11 cellular contexts compared by ENCODE assay signal in the genomic region with DNA sequence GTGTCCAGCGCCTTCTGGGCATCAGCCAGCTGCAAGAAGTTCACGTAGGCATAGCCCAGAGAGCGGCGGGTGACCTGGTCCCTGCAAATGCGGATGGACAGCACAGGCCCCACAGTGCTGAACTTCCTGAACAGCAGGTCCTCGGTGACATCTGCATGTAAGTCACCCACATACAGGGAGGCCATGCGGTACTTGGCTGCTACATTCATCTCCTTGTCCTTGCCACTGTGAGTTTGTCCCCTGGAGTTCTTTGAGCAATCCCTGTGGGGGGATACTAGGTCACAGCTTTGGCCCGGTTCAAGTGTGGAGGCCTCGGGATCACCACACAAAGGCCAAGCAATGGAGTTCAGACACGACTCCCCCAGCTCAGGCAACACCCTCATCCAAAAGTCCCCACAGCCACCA. TPM values are rescaled to one million over a fixed set of nuclear protein-coding genes. Genes with fewer than 3 reads are reported as not detected.
DNase-seq lines count a peak whose midpoint lies in the region; ATAC-seq and TF ChIP-seq lines count a peak whose summit lies in the region.
"Had no signal": no experiment of that assay in that cellular context is flagged by ENCODE, and none has a peak within 500 bp of the region (broad histone marks: within the 10 kb centered on the region; RNA-seq: fewer than 3 reads in every experiment).

No MANE protein-coding gene starts in this region.

- peak overlapping the region; percentile 76; the same call in 1 of the 2 replicates for H3K4me2 ChIP-seq in IMR-90 (ENCODE audit: low read depth, low read length)

- POLR2A ChIA-PET in IMR-90 (lab: Charles Lee; ENCODE audit: unreplicated experiment), result no interaction called here

- no peaks in the 10 kb centered on the region for H3K4me1 ChIP-seq in IMR-90 (ENCODE audit: control insufficient read depth, insufficient read depth, low read length)
- H3K4me1 ChIP-seq in duodenal mucosa (ENCODE audit: control insufficient read depth in 1 of 2, insufficient read depth in 2 of 2, low read length in 2 of 2), result no peaks in the 10 kb centered on the region
- peaks cover 0 to 5% of the 10 kb centered on the region in 2 donors for H3K4me1 ChIP-seq in lung (ENCODE audit: control insufficient read depth in 2 of 2, insufficient read depth in 2 of 2, low read length in 2 of 2)
- H3K4me1 ChIP-seq in tibial nerve, result peaks cover 0 to 12% (median 0%) of the 10 kb centered on the region in 4 donors

- H3K9ac ChIP-seq in IMR-90 (ENCODE audit: low read depth, low read length) (peak overlapping the region; percentile 31; the same call in 1 of the 2 replicates), duodenal mucosa (ENCODE audit: low read depth in 1 of 2, low read length in 2 of 2) (no peak overlapping the region)

- no peak for TF ChIP-seq CTCF in IMR-90 (conservative IDR thresholded peaks at IDR 0.05; ENCODE audit: low read depth, low read length)
- TF ChIP-seq CTCF in lung (IDR thresholded peaks at IDR 0.05; ENCODE audit: control extremely low read depth, extremely low read depth), result no peak
- no peak for TF ChIP-seq CTCF in tibial nerve (IDR thresholded peaks at IDR 0.05)

- H2AFZ ChIP-seq in IMR-90 (replicated peaks; ENCODE audit: low read length, poor library complexity), result peak overlapping the region; percentile 89

- no peak overlapping the region for H2BK120ac ChIP-seq in IMR-90 (ENCODE audit: low read depth, low read length)

- peak overlapping the region; percentile 64 for H3K4ac ChIP-seq in IMR-90 (ENCODE audit: low read depth, low read length)

- no peaks in the 10 kb centered on the region for H3K27me3 ChIP-seq in IMR-90 (ENCODE audit: control insufficient read depth, insufficient read depth, low read length)
- no peaks in the 10 kb centered on the region for H3K27me3 ChIP-seq in duodenal mucosa (ENCODE audit: control insufficient read depth in 1 of 2, insufficient read depth in 2 of 2, low read length in 2 of 2)
- H3K27me3 ChIP-seq in lung (ENCODE audit: control insufficient read depth, insufficient read depth), result no peaks in the 10 kb centered on the region
- no peaks in the 10 kb centered on the region for H3K27me3 ChIP-seq in tibial nerve

- H3K27ac ChIP-seq in IMR-90 (ENCODE audit: insufficient read depth, low read length), result no peak overlapping the region
- no peak overlapping the region for H3K27ac ChIP-seq in duodenal mucosa (ENCODE audit: low read depth, low read length)
- peak overlapping the region in 1 of 2 donors; percentile 86 for H3K27ac ChIP-seq in lung (ENCODE audit: low read depth in 1 of 2, low read length in 1 of 2)
- H3K27ac ChIP-seq in tibial nerve, result peak overlapping the region in 3 of 4 donors; percentile 19 to 81 (median 69)

- H2BK15ac ChIP-seq in IMR-90 (ENCODE audit: low read depth, low read length), result no peak overlapping the region

- intact Hi-C loops in IMR-90 (cut with micrococcal nuclease), result no loop called here

- H3K14ac ChIP-seq in IMR-90 (replicated peaks; ENCODE audit: low read depth, low read length), result peak overlapping the region; percentile 59; the same call in 1 of the 2 replicates

- DNase-seq in IMR-90 (no peak), lung (ENCODE audit: low spot score) (no peak), tibial nerve (ENCODE audit: low spot score in 2 of 2) (no peak), T-helper 17 cell (no peak), iPS-NIHi7 (ENCODE audit: extremely low spot score) (no peak), NCI-H187 treated with DMSO at 0.1 percent for 48 hours (lab: John Stamatoyannopoulos, UW) (no peak)
- DNase-seq: NCI-H1417 treated with DMSO at 0.1 percent for 48 hours had no signal

- peak overlapping the region; percentile 51; the same call in 1 of the 2 replicates for H3K23ac ChIP-seq in IMR-90 (ENCODE audit: low read depth, low read length)

- no peak overlapping the region for H3K4me3 Mint-ChIP-seq in T-helper 17 cell
- H3K4me3 Mint-ChIP-seq: activated naive CD4-positive, alpha-beta T cell treated with anti-CD3 and anti-CD28 coated beads, Interleukin-2, amount 50 U/mL, for 24 hours had no signal

- no peak overlapping the region for H2BK20ac ChIP-seq in IMR-90 (ENCODE audit: low read depth, low read length)

- 93% methylated on average over 3 of the region's 10 CpGs; no CpG with 5 or more reads in 1 of the 2 experiments for WGBS in IMR-90 (ENCODE audit: extremely low coverage in 2 of 2, insufficient read length in 1 of 2), 2 experiments
- WGBS in lung, 2 donors, result 71 to 79% methylated on average over 10 of the region's 10 CpGs
- WGBS in tibial nerve, 2 donors, result 72 to 75% methylated on average over 10 of the region's 10 CpGs

- no peak for TF ChIP-seq RAD21 in IMR-90 (IDR thresholded peaks at IDR 0.05; ENCODE audit: low read length)

- peaks cover 2% of the 10 kb centered on the region; the same call in 1 of the 2 replicates for H3K9me3 ChIP-seq in IMR-90 (ENCODE audit: control insufficient read depth, insufficient read depth, low read length)
- H3K9me3 ChIP-seq in duodenal mucosa (ENCODE audit: control insufficient read depth in 1 of 2, low read length in 2 of 2), result peaks cover 0 to 7% of the 10 kb centered on the region in 2 donors
- no peaks in the 10 kb centered on the region for H3K9me3 ChIP-seq in lung (ENCODE audit: control insufficient read depth in 2 of 2, insufficient read depth in 1 of 2, low read length in 1 of 2)
- no peaks in the 10 kb centered on the region for H3K9me3 ChIP-seq in tibial nerve
- no peaks in the 10 kb centered on the region for H3K9me3 ChIP-seq in T-helper 17 cell (ENCODE audit: control insufficient read depth, low read length, poor library complexity, severe bottlenecking)

- TF ChIP-seq POLR2A in IMR-90 (IDR thresholded peaks at IDR 0.05; ENCODE audit: low read depth, low read length) (no peak), tibial nerve (IDR thresholded peaks at IDR 0.05) (no peak)

- no peaks in the 10 kb centered on the region for H3K36me3 Mint-ChIP-seq in T-helper 17 cell (ENCODE audit: low read depth)
- H3K36me3 Mint-ChIP-seq: activated naive CD4-positive, alpha-beta T cell treated with anti-CD3 and anti-CD28 coated beads, Interleukin-2, amount 50 U/mL, for 24 hours had no signal

- peak overlapping the region in 1 of 2 experiments; percentile 72; a peak in 2 of 4 replicates for H4K8ac ChIP-seq in IMR-90 (ENCODE audit: low read depth in 2 of 2, low read length in 2 of 2)

- peak; percentile 36 for ATAC-seq in IMR-90 (ENCODE audit: low read depth)
- peak; percentile 25 for ATAC-seq in lung (ENCODE audit: insufficient read depth, low FRiP score)
- no peak for ATAC-seq in HG03439 (IDR thresholded peaks at IDR 0.05; ENCODE audit: unreplicated experiment)
- no peak for ATAC-seq in T-helper 17 cell

- no peak overlapping the region for H2BK5ac ChIP-seq in IMR-90 (ENCODE audit: low read depth, low read length, poor library complexity, severe bottlenecking)

- H3K79me1 ChIP-seq in IMR-90 (ENCODE audit: low read depth in 1 of 2, low read length in 2 of 2), result no peaks in the 10 kb centered on the region

- H4K5ac ChIP-seq in IMR-90 (ENCODE audit: low read depth, low read length), result no peak overlapping the region; the same call in 1 of the 2 replicates

- H4K20me1 ChIP-seq in IMR-90 (ENCODE audit: insufficient read depth, low read length), result no peaks in the 10 kb centered on the region

- no TSS peak for BruUV-seq in IMR-90 (replicated peaks; lab: Mats Ljungman, UMichigan)

- H3K36me3 ChIP-seq in IMR-90 (ENCODE audit: control insufficient read depth, insufficient read depth, low read length) (no peaks in the 10 kb centered on the region), duodenal mucosa (ENCODE audit: control insufficient read depth in 1 of 2, insufficient read depth in 2 of 2, low read length in 2 of 2) (no peaks in the 10 kb centered on the region), lung (ENCODE audit: control insufficient read depth in 2 of 2, insufficient read depth in 2 of 2, low read length in 2 of 2) (no peaks in the 10 kb centered on the region), tibial nerve (no peaks in the 10 kb centered on the region)

- in situ Hi-C loops in IMR-90 (cut with MboI; ENCODE audit: low sequenced_read_pairs), result no loop called here

- no peak overlapping the region for H3K18ac ChIP-seq in IMR-90 (ENCODE audit: low read depth, low read length)

- H3K4me3 ChIP-seq in IMR-90 (ENCODE audit: insufficient read depth, low read depth, low read length) (peak overlapping the region; percentile 42; the same call in 1 of the 2 replicates), duodenal mucosa (ENCODE audit: low read depth in 1 of 2, low read length in 2 of 2) (peak overlapping the region; percentile 17 to 45), lung (peak overlapping the region; percentile 59), tibial nerve (peak overlapping the region; percentile 26 to 67 (median 50))

- H3K4me1 Mint-ChIP-seq in T-helper 17 cell, result no peaks in the 10 kb centered on the region
- H3K4me1 Mint-ChIP-seq: activated naive CD4-positive, alpha-beta T cell treated with anti-CD3 and anti-CD28 coated beads, Interleukin-2, amount 50 U/mL, for 24 hours had no signal

- no peak overlapping the region for H3K56ac ChIP-seq in IMR-90 (ENCODE audit: extremely low read depth, insufficient read depth, low read length)

- H4K91ac ChIP-seq in IMR-90 (ENCODE audit: insufficient read depth, low read depth, low read length), result no peak overlapping the region

- H2AK5ac ChIP-seq in IMR-90 (ENCODE audit: low read depth, low read length), result no peak overlapping the region

- no peak for TF ChIP-seq EP300 in tibial nerve (IDR thresholded peaks at IDR 0.05)

- H3K9me1 ChIP-seq in IMR-90 (ENCODE audit: insufficient read depth, low read length), result no peaks in the 10 kb centered on the region; the same call in 1 of the 2 replicates

- dilution Hi-C loops in IMR-90 (cut with HindIII; ENCODE audit: low sequenced_read_pairs, unreplicated experiment), result no loop called here

- no peak overlapping the region for H3K27ac Mint-ChIP-seq in T-helper 17 cell
- H3K27ac Mint-ChIP-seq: activated naive CD4-positive, alpha-beta T cell treated with anti-CD3 and anti-CD28 coated beads, Interleukin-2, amount 50 U/mL, for 24 hours had no signal

- CTCF ChIA-PET in IMR-90 (lab: Yijun Ruan, JAX), result no interaction called here

- H3K27me3 Mint-ChIP-seq in T-helper 17 cell, result no peaks in the 10 kb centered on the region

- no peak overlapping the region for H2AK9ac ChIP-seq in IMR-90 (replicated peaks; ENCODE audit: low read depth, low read length, poor library complexity)

TF ChIP-seq in IMR-90, 13 proteins besides CTCF, POLR2A, EP300 and RAD21 (continues in another document):
- TF ChIP-seq NFE2L2 (IDR thresholded peaks at IDR 0.05; ENCODE audit: low read depth, low read length), result no peak
- no peak for TF ChIP-seq MAFK (IDR thresholded peaks at IDR 0.05; ENCODE audit: low read depth, low read length)
- TF ChIP-seq MAZ (IDR thresholded peaks at IDR 0.05; ENCODE audit: borderline replicate concordance, low read depth, low read length), result no peak

RNA-seq across cellular contexts. Expression of gene PABPC4L, which starts 0.8 kb away (rescaled TPM):
- total RNA-seq in IMR-90 (2012; rRNA removed), result 0.72 and 1.1 TPM in 2 replicates
- 0.22 and 0.26 TPM in 2 replicates for polyA plus RNA-seq in IMR-90 (2012; rRNA removed)
- polyA plus RNA-seq in IMR-90 (2012; cell fraction: cytosol; rRNA removed), result 0.04 and 0.05 TPM in 2 replicates
- polyA plus RNA-seq in IMR-90 (2012; cell fraction: nucleus; rRNA removed; ENCODE audit: low replicate concordance), result 0.02 and 0.18 TPM in 2 replicates
- total RNA-seq in lung, result 1 to 10 TPM in 1 of 2 donors, under 1 TPM in 1; 0.67 to 10.0 TPM
- polyA plus RNA-seq in lung, result under 1 TPM; 0.18 to 0.25 TPM
- total RNA-seq in tibial nerve, result 1 to 10 TPM in 3 of 4 donors, under 1 TPM in 1; 0.98 to 1.5 (median 1.3) TPM
- total RNA-seq in T-helper 17 cell, result not detected
- total RNA-seq: T-helper 2 cell treated with Interferon-gamma antibody and Interleukin-4, amounts not matched to agents 100 ng/mL and 5 ng/mL, for 36 hours had no signal

Comparison
In these comparisons a context has a peak if more than half of its experiments do, and no peak if none do; other contexts are left out.
1. ATAC-seq: peak in IMR-90 (single experiment) and lung (single experiment); none in HG03439 (single experiment) and T-helper 17 cell (single experiment).
2. H3K27ac ChIP-seq: peak in tibial nerve (3 of 4); none in IMR-90 (single experiment) and duodenal mucosa (single experiment).
3. Peak in every context shown above with its lines, with median percentiles within 50 percentile points of each other: H3K4me3 ChIP-seq.